Comparison of ENCODE assay signal across 4 cellular contexts in the genomic region with DNA sequence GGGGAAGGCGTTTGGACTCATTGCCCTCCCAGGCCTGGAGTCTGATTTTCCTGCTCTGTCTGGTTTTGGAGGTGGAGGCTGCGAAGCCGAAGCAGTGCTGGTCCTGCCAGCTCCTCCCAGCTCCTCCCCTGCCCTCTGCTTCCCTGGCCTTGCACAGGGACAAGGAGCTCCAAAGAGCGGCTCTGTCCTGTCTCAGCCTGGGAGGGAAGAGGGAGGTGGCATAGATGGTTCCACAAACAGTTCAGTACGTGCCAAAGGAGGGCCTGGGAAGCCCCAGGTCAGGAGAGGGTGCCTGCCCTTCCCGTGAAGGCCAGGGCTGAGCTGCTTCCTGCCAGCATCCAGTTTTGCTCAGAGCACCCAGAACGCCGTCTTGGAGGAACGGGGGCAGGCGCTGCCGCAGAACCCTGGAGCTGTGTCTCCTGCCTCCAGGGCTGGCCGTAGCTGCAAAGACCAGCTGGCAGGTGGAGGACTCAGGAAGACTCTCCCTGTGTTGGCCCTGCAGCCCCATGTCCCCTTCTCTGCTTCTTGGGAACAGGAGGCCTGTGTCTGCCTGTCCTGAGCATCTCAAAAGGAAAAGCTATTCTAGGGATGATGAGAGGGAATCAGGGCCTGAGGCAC. TPM values are rescaled to one million over a fixed set of nuclear protein-coding genes. Genes with fewer than 3 reads are reported as not detected.
"Had no signal": no experiment of that assay in that cellular context is flagged by ENCODE, and none has a peak within 500 bp of the region (broad histone marks: within the 10 kb centered on the region; RNA-seq: fewer than 3 reads in every experiment).

No MANE protein-coding gene starts in this region.

RNA-seq across cellular contexts. Expression of gene CLEC18C, which starts 23.2 kb away (rescaled TPM):
- total RNA-seq: activated CD8-positive, alpha-beta T cell treated with anti-CD3 and anti-CD28 coated beads for 36 hours; hepatocyte had no signal
- polyA plus RNA-seq: hepatocyte; mammary epithelial cell; naive thymus-derived CD4-positive, alpha-beta T cell had no signal
